In the genomic region with DNA sequence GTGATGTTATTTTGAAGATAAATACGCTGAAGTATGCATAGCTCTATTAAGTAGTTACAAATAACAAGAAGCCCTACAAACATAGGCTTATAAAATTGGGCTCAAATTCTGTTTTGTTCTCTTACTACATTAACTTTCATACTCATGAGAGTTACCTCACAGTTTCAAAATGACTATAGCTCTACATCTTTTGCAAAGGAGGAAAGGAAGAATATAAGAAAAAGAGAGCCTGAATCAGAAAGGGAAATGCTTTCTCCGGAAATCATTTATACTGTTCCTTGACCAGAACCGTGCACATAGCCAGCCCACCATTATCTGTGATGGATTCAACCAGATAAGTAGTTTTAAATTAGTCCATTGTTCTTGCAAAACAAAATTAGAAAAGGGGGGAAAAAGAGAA, we compare ENCODE assay signal across 32 cellular contexts.
"Had no signal": no experiment of that assay in that cellular context is flagged by ENCODE, and none has a peak within 500 bp of the region (broad histone marks: within the 10 kb centered on the region; RNA-seq: fewer than 3 reads in every experiment).

No MANE protein-coding gene starts in this region.

- H3K27ac ChIP-seq: adrenal gland, body of pancreas, esophagus muscularis mucosa, foreskin keratinocyte, gastrocnemius medialis, heart left ventricle, VCaP had no signal

- ATAC-seq: activated CD8-positive, alpha-beta T cell treated with anti-CD3 and anti-CD28 coated beads for 36 hours; activated T-cell treated with anti-CD3 and anti-CD28 coated beads, Interleukin-2, amount 50 U/mL, for 4 hours; activated T-helper 17 cell treated with anti-CD3 and anti-CD28 coated beads, Interleukin-2, amount 50 U/mL, for 72 hours; body of pancreas; effector memory CD8-positive, alpha-beta T cell; foreskin keratinocyte; gastrocnemius medialis; heart left ventricle; WTC11 had no signal

- H3K27me3 Mint-ChIP-seq: activated CD4-positive, alpha-beta T cell treated with anti-CD3 and anti-CD28 coated beads, Interleukin-2, amount 10 ng/mL, durations not matched to agents 7 days and 5 days; activated CD8-positive, alpha-beta T cell treated with anti-CD3 and anti-CD28 coated beads for 36 hours; activated naive CD8-positive, alpha-beta T cell; activated T-helper 17 cell treated with anti-CD3 and anti-CD28 coated beads, Interleukin-2, amount 50 U/mL, for 72 hours; effector memory CD8-positive, alpha-beta T cell had no signal

- H3K4me3 ChIP-seq: adrenal gland, body of pancreas, esophagus muscularis mucosa, gastrocnemius medialis, heart left ventricle had no signal

- H3K9me3 ChIP-seq: adrenal gland, body of pancreas, esophagus muscularis mucosa, gastrocnemius medialis, heart left ventricle had no signal

- DNase-seq: activated CD4-positive, alpha-beta T cell treated with anti-CD3 and anti-CD28 coated beads for 1 hour; activated CD4-positive, alpha-beta T cell treated with anti-CD3 and anti-CD28 coated beads for 4 hours; activated CD4-positive, alpha-beta T cell treated with anti-CD3 and anti-CD28 coated beads, Interleukin-2, amount 10 ng/mL, durations not matched to agents 7 days and 5 days; activated CD4-positive, alpha-beta T cell treated with anti-CD3 and anti-CD28 coated beads, Interleukin-2, amount 50 U/mL, for 4 hours; activated CD8-positive, alpha-beta memory T cell treated with anti-CD3 and anti-CD28 coated beads for 24 hours; activated CD8-positive, alpha-beta T cell treated with anti-CD3 and anti-CD28 coated beads for 36 hours; activated effector memory CD4-positive, alpha-beta T cell treated with Interleukin-2 at 50 U/mL for 16 hours; activated gamma-delta T cell treated with Interleukin-2 at 50 U/mL for 16 hours; activated naive CD4-positive, alpha-beta T cell treated with anti-CD3 and anti-CD28 coated beads, Interleukin-2, amount 50 U/mL, for 16 hours; activated naive CD4-positive, alpha-beta T cell treated with Interleukin-2 at 50 U/mL for 16 hours; activated T-cell treated with anti-CD3 and anti-CD28 coated beads, Interleukin-2, amount 50 U/mL, for 4 hours; adrenal gland; amygdala; aorta; body of pancreas; caudate nucleus; cortex of kidney; dermis blood vessel endothelial cell; effector CD4-positive, alpha-beta T cell; effector memory CD8-positive, alpha-beta T cell; erythroblast; foreskin keratinocyte; gastrocnemius medialis; glutamatergic neuron; heart left ventricle had no signal

- H3K27me3 ChIP-seq: adrenal gland, body of pancreas, esophagus muscularis mucosa, foreskin keratinocyte, gastrocnemius medialis, heart left ventricle had no signal

- H3K4me1 ChIP-seq: adrenal gland, body of pancreas, esophagus muscularis mucosa, foreskin keratinocyte, gastrocnemius medialis, heart left ventricle had no signal

- H3K36me3 Mint-ChIP-seq: activated naive CD8-positive, alpha-beta T cell had no signal

- FAIRE-seq: colon, TTC549 had no signal

- H3K27ac Mint-ChIP-seq: activated CD4-positive, alpha-beta T cell treated with anti-CD3 and anti-CD28 coated beads, Interleukin-2, amount 10 ng/mL, durations not matched to agents 7 days and 5 days; activated CD8-positive, alpha-beta T cell treated with anti-CD3 and anti-CD28 coated beads for 36 hours; activated naive CD8-positive, alpha-beta T cell; activated T-helper 17 cell treated with anti-CD3 and anti-CD28 coated beads, Interleukin-2, amount 50 U/mL, for 72 hours; effector memory CD8-positive, alpha-beta T cell; WTC11 had no signal

- H3K36me3 ChIP-seq: adrenal gland, esophagus muscularis mucosa, gastrocnemius medialis, heart left ventricle had no signal

- H3K4me3 Mint-ChIP-seq: activated CD4-positive, alpha-beta T cell treated with anti-CD3 and anti-CD28 coated beads, Interleukin-2, amount 10 ng/mL, durations not matched to agents 7 days and 5 days; activated CD8-positive, alpha-beta T cell treated with anti-CD3 and anti-CD28 coated beads for 36 hours; activated naive CD8-positive, alpha-beta T cell; activated T-cell treated with anti-CD3 and anti-CD28 coated beads, Interleukin-2, amount 50 U/mL, for 4 hours; activated T-helper 17 cell treated with anti-CD3 and anti-CD28 coated beads, Interleukin-2, amount 50 U/mL, for 72 hours; effector memory CD8-positive, alpha-beta T cell; WTC11 had no signal

- H3K4me1 Mint-ChIP-seq: activated CD4-positive, alpha-beta T cell treated with anti-CD3 and anti-CD28 coated beads, Interleukin-2, amount 10 ng/mL, durations not matched to agents 7 days and 5 days; activated T-helper 17 cell treated with anti-CD3 and anti-CD28 coated beads, Interleukin-2, amount 50 U/mL, for 72 hours; WTC11 had no signal
